Comparison of ENCODE assay signal across 18 cellular contexts in the genomic region with DNA sequence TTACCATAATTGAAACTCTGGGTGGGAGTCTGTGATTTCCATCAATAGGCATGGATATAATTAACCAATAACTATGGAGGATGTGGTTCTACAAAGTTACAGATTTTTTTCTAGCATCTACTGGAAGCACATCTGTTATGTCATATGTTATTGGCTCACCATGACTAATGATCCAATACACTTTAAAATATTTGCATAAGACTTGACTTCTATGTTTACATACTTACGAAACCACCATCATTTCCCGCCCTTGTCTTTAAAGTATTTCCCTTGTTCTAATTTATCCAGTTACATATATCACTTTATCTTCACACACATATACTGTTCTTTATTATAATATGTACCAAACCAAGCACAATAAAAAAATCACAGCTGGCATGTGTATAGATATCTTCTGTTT.
DNase-seq lines count a peak whose midpoint lies in the region; ATAC-seq, FAIRE-seq and TF ChIP-seq lines count a peak whose summit lies in the region.
"Had no signal": no experiment of that assay in that cellular context is flagged by ENCODE, and none has a peak within 500 bp of the region (broad histone marks: within the 10 kb centered on the region; RNA-seq: fewer than 3 reads in every experiment).

No MANE protein-coding gene starts in this region.

- FAIRE-seq in GM12878 (lab: Jason Lieb, UNC), result no peak

- no peaks in the 10 kb centered on the region for H3K4me1 ChIP-seq in GM12878 (ENCODE audit: control insufficient read depth, insufficient read depth, low read length)
- H3K4me1 ChIP-seq: sigmoid colon had no signal

- H3K9ac ChIP-seq in GM12878 (ENCODE audit: control insufficient read depth, insufficient read depth, low read length), result no peak overlapping the region

- no peak overlapping the region for H2AFZ ChIP-seq in GM12878 (ENCODE audit: control insufficient read depth, low read depth, low read length)

- H3K79me2 ChIP-seq in GM12878 (ENCODE audit: control insufficient read depth, insufficient read depth, low read length), result peaks cover 23% of the 10 kb centered on the region

- no TSS peak for BruUV-seq in GM12878 (replicated peaks; lab: Mats Ljungman, UMichigan)

- CTCF ChIA-PET in GM12878 (lab: Yijun Ruan, JAX), result interaction anchor here (0.5 kb wide), 1 partner anchor 478 kb away, joined by 3 read pairs; no protein-coding TSS in a partner anchor

- RAD21 ChIA-PET in GM12878 (lab: Charles Lee; ENCODE audit: unreplicated experiment), result interaction anchor here (0.8 to 1.6 kb wide), 4 partner anchors 28 to 64 kb away, joined by 3 to 4 read pairs (median 4); no protein-coding TSS in a partner anchor

- peaks cover 6 to 8% of the 10 kb centered on the region in 2 experiments for H3K36me3 ChIP-seq in GM12878 (ENCODE audit: control insufficient read depth in 2 of 2, insufficient read depth in 2 of 2, low read length in 1 of 2)
- H3K36me3 ChIP-seq: sigmoid colon had no signal

- H3K4me3 ChIP-seq in GM12878, result no peak overlapping the region
- H3K4me3 ChIP-seq: sigmoid colon had no signal

- 98% methylated on average over 2 of the region's 2 CpGs for WGBS in GM12878 (ENCODE audit: insufficient coverage, insufficient replicate concordance, low lambda C conversion rate, missing lambda C conversion rate)

- intact Hi-C loops in GM12878 (cut with micrococcal nuclease; ENCODE audit: unreplicated experiment) (no loop called here), left colon (cut with DNase I, micrococcal nuclease) (no loop called here)

- POLR2A ChIA-PET in GM12878 (lab: Charles Lee), result no interaction called here

- in situ Hi-C loops in GM12878 (cut with MboI), result no loop called here
- in situ Hi-C loops in GM13977 (cut with MboI; ENCODE audit: low pct_unique_long_range_greater_than_20kb, low sequenced_read_pairs, unreplicated experiment), result no loop called here

- H3K4me2 ChIP-seq in GM12878 (ENCODE audit: control insufficient read depth, insufficient read depth), result no peak overlapping the region

- TF ChIP-seq CTCF in GM12878 (IDR thresholded peaks at IDR 0.05 in 2 of 3, conservative IDR thresholded peaks at IDR 0.05 in 1 of 3; ENCODE audit: control insufficient read depth in 2 of 3, extremely low read depth in 1 of 3, insufficient read depth in 1 of 3, low read depth in 3 of 3, low read length in 3 of 3) (no peak), GM13977 (IDR thresholded peaks at IDR 0.05; ENCODE audit: extremely low read depth, insufficient read depth, missing control alignments) (no peak)

- TF ChIP-seq RAD21 in GM12878 (IDR thresholded peaks at IDR 0.05; ENCODE audit: insufficient read depth, low read depth, low read length), result no peak

- peak; percentile 11 for DNase-seq in DMS53 treated with DMSO at 0.1 percent for 48 hours (lab: John Stamatoyannopoulos, UW; ENCODE audit: unreplicated experiment)
- DNase-seq in HuH-7.5 (ENCODE audit: low spot score), result peak; percentile 15
- no peak for DNase-seq in GM12878 (ENCODE audit: low read depth, low spot score)
- DNase-seq in left colon, result no peak
- no peak for DNase-seq in NCI-H1417 treated with DMSO at 0.1 percent for 48 hours (lab: John Stamatoyannopoulos, UW)
- DNase-seq in AML-193 (lab: John Stamatoyannopoulos, UW), result no peak
- DNase-seq in GM13977 (ENCODE audit: low spot score), result no peak
- DNase-seq: activated CD4-positive, alpha-beta T cell treated with anti-CD3 and anti-CD28 coated beads, Interleukin-2, amount 10 ng/mL, durations not matched to agents 24 days and 14 days; activated CD8-positive, alpha-beta memory T cell treated with anti-CD3 and anti-CD28 coated beads, Interleukin-2, amount 50 U/mL, for 48 hours; Calu3; GF-D8; MM.1S; NCI-H187 treated with DMSO at 0.1 percent for 48 hours; NCI-H446; sigmoid colon; T-helper 1 cell had no signal

- peaks cover 20% of the 10 kb centered on the region for H3K9me3 ChIP-seq in GM12878 (replicated peaks; ENCODE audit: control insufficient read depth, insufficient read depth, low read length)

- peak; percentile 34 for ATAC-seq in GM12878
- ATAC-seq in left colon, result peak; percentile 61
- no peak for ATAC-seq in HG02870 (IDR thresholded peaks at IDR 0.05; ENCODE audit: unreplicated experiment)
- ATAC-seq: left lobe of liver had no signal

- H3K27ac ChIP-seq in GM12878 (ENCODE audit: control insufficient read depth, insufficient read depth), result no peak overlapping the region
- H3K27ac ChIP-seq: sigmoid colon had no signal

- SMC1A ChIA-PET in GM12878 (lab: Charles Lee; ENCODE audit: uncharacterized antibody, unreplicated experiment), result interaction anchor here (1.0 to 1.4 kb wide), 2 partner anchors 17 to 211 kb away, joined by 3 read pairs; no protein-coding TSS in a partner anchor

- no peaks in the 10 kb centered on the region for H3K27me3 ChIP-seq in GM12878 (replicated peaks in 1 of 2; ENCODE audit: control insufficient read depth in 2 of 2, insufficient read depth in 2 of 2, low read length in 1 of 2)
- H3K27me3 ChIP-seq: sigmoid colon had no signal

- TF ChIP-seq POLR2A in GM12878 (IDR thresholded peaks at IDR 0.05; ENCODE audit: low read depth, low read length), result no peak

- H4K20me1 ChIP-seq in GM12878 (ENCODE audit: control insufficient read depth, insufficient read depth), result no peaks in the 10 kb centered on the region

- TF ChIP-seq EP300 in GM12878 (IDR thresholded peaks at IDR 0.05; ENCODE audit: borderline replicate concordance in 1 of 2, control insufficient read depth in 1 of 2, low read depth in 2 of 2, low read length in 2 of 2), result no peak

TF ChIP-seq in GM12878, 131 proteins besides CTCF, POLR2A, EP300 and RAD21:
- TF ChIP-seq, protein P1, sequence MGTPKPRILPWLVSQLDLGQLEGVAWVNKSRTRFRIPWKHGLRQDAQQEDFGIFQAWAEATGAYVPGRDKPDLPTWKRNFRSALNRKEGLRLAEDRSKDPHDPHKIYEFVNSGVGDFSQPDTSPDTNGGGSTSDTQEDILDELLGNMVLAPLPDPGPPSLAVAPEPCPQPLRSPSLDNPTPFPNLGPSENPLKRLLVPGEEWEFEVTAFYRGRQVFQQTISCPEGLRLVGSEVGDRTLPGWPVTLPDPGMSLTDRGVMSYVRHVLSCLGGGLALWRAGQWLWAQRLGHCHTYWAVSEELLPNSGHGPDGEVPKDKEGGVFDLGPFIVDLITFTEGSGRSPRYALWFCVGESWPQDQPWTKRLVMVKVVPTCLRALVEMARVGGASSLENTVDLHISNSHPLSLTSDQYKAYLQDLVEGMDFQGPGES (IDR thresholded peaks at IDR 0.05), result no peak
- TF ChIP-seq POU2F2 (IDR thresholded peaks at IDR 0.05; ENCODE audit: borderline replicate concordance, low read depth, low read length) (0 out of 3 replicates have a peak, but pooled peaks have one; percentile 15), NFIC (IDR thresholded peaks at IDR 0.05; ENCODE audit: low read depth, low read length) (no peak)

Comparison
In these comparisons a context has a peak if more than half of its experiments do, and no peak if none do; other contexts are left out.
1. DNase-seq: peak in DMS53 treated with DMSO at 0.1 percent for 48 hours (single experiment) and HuH-7.5 (single experiment); none in GM12878 (single experiment), left colon (0 of 2), NCI-H1417 treated with DMSO at 0.1 percent for 48 hours (single experiment), AML-193 (0 of 2) and GM13977 (single experiment).